ENCODE assay signal across 41 cellular contexts in genomic region chr5:180238631-180239030, GRCh38. TPM values are rescaled to one million over a fixed set of nuclear protein-coding genes. Genes with fewer than 3 reads are reported as not detected.
"Had no signal": no experiment of that assay in that cellular context is flagged by ENCODE, and none has a peak within 500 bp of the region (broad histone marks: within the 10 kb centered on the region; RNA-seq: fewer than 3 reads in every experiment).

No MANE protein-coding gene starts in this region.

- H3K27ac ChIP-seq: ascending aorta, cardiac muscle cell, VCaP had no signal

- H3K4me3 ChIP-seq: ascending aorta, cardiac muscle cell had no signal

- H3K4me3 Mint-ChIP-seq: activated B cell treated with CpG ODN at 0.5 μM for 24 hours; activated CD4-positive, alpha-beta memory T cell treated with anti-CD3 and anti-CD28 coated beads for 36 hours; activated CD4-positive, alpha-beta T cell treated with anti-CD3 and anti-CD28 coated beads for 36 hours; activated CD4-positive, alpha-beta T cell treated with anti-CD3 and anti-CD28 coated beads, Interleukin-2, amount 10 ng/mL, durations not matched to agents 7 days and 5 days; activated CD8-positive, alpha-beta T cell treated with anti-CD3 and anti-CD28 coated beads for 36 hours; activated naive CD4-positive, alpha-beta T cell treated with anti-CD3 and anti-CD28 coated beads, Interleukin-2, amount 10 ng/mL, durations not matched to agents 7 days and 5 days; activated naive CD4-positive, alpha-beta T cell treated with anti-CD3 and anti-CD28 coated beads, Interleukin-2, amount 50 U/mL, for 24 hours; activated naive CD8-positive, alpha-beta T cell; activated naive CD8-positive, alpha-beta T cell treated with anti-CD3 and anti-CD28 coated beads, Interleukin-2, amount 10 ng/mL, durations not matched to agents 7 days and 5 days; activated naive CD8-positive, alpha-beta T cell treated with anti-CD3 and anti-CD28 coated beads, Interleukin-2, amount 50 U/mL, for 24 hours; activated T-cell treated with anti-CD3 and anti-CD28 coated beads, Interleukin-2, amount 50 U/mL, for 4 hours; activated T-cell treated with anti-CD3 and anti-CD28 coated beads, Interleukin-2, amount 50 U/mL, for 72 hours; activated T-helper 1 cell treated with anti-CD3 and anti-CD28 coated beads, Interleukin-12 subunit alpha, Interleukin-12 subunit beta, Interleukin-2, Interleukin-4 antibody, amounts not matched to agents 30 ng/mL and 10 ng/mL and 1 ng/mL, durations not matched to agents 14 hours and 24 hours and 36 hours; brain; central memory CD8-positive, alpha-beta T cell; T-helper 1 cell treated with Interleukin-12 subunit alpha and Interleukin-12 subunit beta and Interleukin-4 antibody, amounts not matched to agents 30 μg/mL and 1 μg/mL, for 36 hours; T-helper 2 cell treated with Interferon-gamma antibody and Interleukin-4, amounts not matched to agents 5 μg/mL and 100 μg/mL, for 36 hours had no signal

- H3K9me3 Mint-ChIP-seq: brain; central memory CD8-positive, alpha-beta T cell had no signal

- H3K27ac Mint-ChIP-seq: activated B cell treated with CpG ODN at 0.5 μM for 24 hours; activated CD4-positive, alpha-beta memory T cell treated with anti-CD3 and anti-CD28 coated beads for 36 hours; activated CD4-positive, alpha-beta T cell treated with anti-CD3 and anti-CD28 coated beads for 36 hours; activated CD4-positive, alpha-beta T cell treated with anti-CD3 and anti-CD28 coated beads, Interleukin-2, amount 10 ng/mL, durations not matched to agents 7 days and 5 days; activated CD8-positive, alpha-beta T cell treated with anti-CD3 and anti-CD28 coated beads for 36 hours; activated naive CD4-positive, alpha-beta T cell treated with anti-CD3 and anti-CD28 coated beads, Interleukin-2, amount 10 ng/mL, durations not matched to agents 7 days and 5 days; activated naive CD4-positive, alpha-beta T cell treated with anti-CD3 and anti-CD28 coated beads, Interleukin-2, amount 50 U/mL, for 24 hours; activated naive CD8-positive, alpha-beta T cell; activated naive CD8-positive, alpha-beta T cell treated with anti-CD3 and anti-CD28 coated beads, Interleukin-2, amount 10 ng/mL, durations not matched to agents 7 days and 5 days; activated naive CD8-positive, alpha-beta T cell treated with anti-CD3 and anti-CD28 coated beads, Interleukin-2, amount 50 U/mL, for 24 hours; activated T-cell treated with anti-CD3 and anti-CD28 coated beads, Interleukin-2, amount 50 U/mL, for 72 hours; activated T-helper 1 cell treated with anti-CD3 and anti-CD28 coated beads, Interleukin-12 subunit alpha, Interleukin-12 subunit beta, Interleukin-2, Interleukin-4 antibody, amounts not matched to agents 30 ng/mL and 10 ng/mL and 1 ng/mL, durations not matched to agents 14 hours and 24 hours and 36 hours; activated T-helper 2 cell treated with anti-CD3 and anti-CD28 coated beads, Interferon-gamma antibody, Interleukin-2, Interleukin-4, amounts not matched to agents 10 μg/mL and 5 μg/mL and 100 μg/mL, durations not matched to agents 14 hours and 24 hours and 36 hours; brain; T-helper 1 cell treated with Interleukin-12 subunit alpha and Interleukin-12 subunit beta and Interleukin-4 antibody, amounts not matched to agents 30 μg/mL and 1 μg/mL, for 36 hours; T-helper 2 cell treated with Interferon-gamma antibody and Interleukin-4, amounts not matched to agents 5 μg/mL and 100 μg/mL, for 36 hours had no signal

- ATAC-seq: activated CD4-positive, alpha-beta T cell treated with anti-CD3 and anti-CD28 coated beads for 36 hours; activated CD4-positive, CD25-positive, alpha-beta regulatory T cell treated with anti-CD3 and anti-CD28 coated beads, Interleukin-2, amount 50 U/mL, for 24 hours; activated CD8-positive, alpha-beta T cell treated with anti-CD3 and anti-CD28 coated beads for 36 hours; activated naive CD8-positive, alpha-beta T cell treated with anti-CD3 and anti-CD28 coated beads, Interleukin-2, amount 50 U/mL, for 24 hours; activated T-cell treated with anti-CD3 and anti-CD28 coated beads, Interleukin-2, amount 50 U/mL, for 4 hours; activated T-cell treated with anti-CD3 and anti-CD28 coated beads, Interleukin-2, amount 50 U/mL, for 72 hours had no signal

- H3K27me3 Mint-ChIP-seq: activated B cell treated with CpG ODN at 0.5 μM for 24 hours; activated CD4-positive, alpha-beta memory T cell treated with anti-CD3 and anti-CD28 coated beads for 36 hours; activated CD4-positive, alpha-beta T cell treated with anti-CD3 and anti-CD28 coated beads for 36 hours; activated CD4-positive, alpha-beta T cell treated with anti-CD3 and anti-CD28 coated beads, Interleukin-2, amount 10 ng/mL, durations not matched to agents 7 days and 5 days; activated CD8-positive, alpha-beta T cell treated with anti-CD3 and anti-CD28 coated beads for 36 hours; activated naive CD4-positive, alpha-beta T cell treated with anti-CD3 and anti-CD28 coated beads, Interleukin-2, amount 10 ng/mL, durations not matched to agents 7 days and 5 days; activated naive CD4-positive, alpha-beta T cell treated with anti-CD3 and anti-CD28 coated beads, Interleukin-2, amount 50 U/mL, for 24 hours; activated naive CD8-positive, alpha-beta T cell; activated naive CD8-positive, alpha-beta T cell treated with anti-CD3 and anti-CD28 coated beads, Interleukin-2, amount 10 ng/mL, durations not matched to agents 7 days and 5 days; activated naive CD8-positive, alpha-beta T cell treated with anti-CD3 and anti-CD28 coated beads, Interleukin-2, amount 50 U/mL, for 24 hours; brain; central memory CD8-positive, alpha-beta T cell had no signal

- FAIRE-seq: bronchial epithelial cell, TTC549 had no signal

- DNase-seq: activated B cell treated with CpG ODN at 0.5 μM for 24 hours; activated CD4-positive, alpha-beta memory T cell treated with anti-CD3 and anti-CD28 coated beads for 36 hours; activated CD4-positive, alpha-beta T cell treated with anti-CD3 and anti-CD28 coated beads for 1 hour; activated CD4-positive, alpha-beta T cell treated with anti-CD3 and anti-CD28 coated beads for 36 hours; activated CD4-positive, alpha-beta T cell treated with anti-CD3 and anti-CD28 coated beads for 48 hours; activated CD4-positive, alpha-beta T cell treated with anti-CD3 and anti-CD28 coated beads, Interleukin-2, amount 10 ng/mL, durations not matched to agents 7 days and 5 days; activated CD8-positive, alpha-beta memory T cell treated with anti-CD3 and anti-CD28 coated beads, Interleukin-2, amount 50 U/mL, for 4 hours; activated CD8-positive, alpha-beta T cell treated with anti-CD3 and anti-CD28 coated beads for 36 hours; activated effector memory CD4-positive, alpha-beta T cell treated with Interleukin-2 at 50 U/mL for 16 hours; activated gamma-delta T cell; activated naive CD4-positive, alpha-beta T cell treated with anti-CD3 and anti-CD28 coated beads, Interleukin-2, amount 10 ng/mL, durations not matched to agents 7 days and 5 days; activated naive CD4-positive, alpha-beta T cell treated with Interleukin-2 at 50 U/mL for 16 hours; activated naive CD8-positive, alpha-beta T cell treated with anti-CD3 and anti-CD28 coated beads, Interleukin-2, amount 10 ng/mL, durations not matched to agents 7 days and 5 days; activated naive CD8-positive, alpha-beta T cell treated with anti-CD3 and anti-CD28 coated beads, Interleukin-2, amount 50 U/mL, for 24 hours; activated T-cell treated with anti-CD3 and anti-CD28 coated beads for 4 hours; activated T-cell treated with anti-CD3 and anti-CD28 coated beads, Interleukin-2, amount 50 U/mL, for 1 hour; activated T-cell treated with anti-CD3 and anti-CD28 coated beads, Interleukin-2, amount 50 U/mL, for 4 hours; activated T-cell treated with anti-CD3 and anti-CD28 coated beads, Interleukin-2, amount 50 U/mL, for 72 hours; amygdala; anterior cingulate cortex; caudate nucleus; cerebellar nuclear complex; T-helper 1 cell; T-helper 2 cell; T-helper 9 cell had no signal

- H3K4me1 Mint-ChIP-seq: activated B cell treated with CpG ODN at 0.5 μM for 24 hours; activated CD4-positive, alpha-beta T cell treated with anti-CD3 and anti-CD28 coated beads for 36 hours; activated CD4-positive, alpha-beta T cell treated with anti-CD3 and anti-CD28 coated beads, Interleukin-2, amount 10 ng/mL, durations not matched to agents 7 days and 5 days; activated naive CD4-positive, alpha-beta T cell treated with anti-CD3 and anti-CD28 coated beads, Interleukin-2, amount 10 ng/mL, durations not matched to agents 7 days and 5 days; activated naive CD4-positive, alpha-beta T cell treated with anti-CD3 and anti-CD28 coated beads, Interleukin-2, amount 50 U/mL, for 24 hours; activated naive CD8-positive, alpha-beta T cell treated with anti-CD3 and anti-CD28 coated beads, Interleukin-2, amount 10 ng/mL, durations not matched to agents 7 days and 5 days; activated naive CD8-positive, alpha-beta T cell treated with anti-CD3 and anti-CD28 coated beads, Interleukin-2, amount 50 U/mL, for 24 hours; brain; central memory CD8-positive, alpha-beta T cell had no signal

- H3K4me1 ChIP-seq: ascending aorta had no signal

- H3K27me3 ChIP-seq: ascending aorta, cardiac muscle cell had no signal

RNA-seq across cellular contexts. Expression of gene RASGEF1C, which starts 29.6 kb away (rescaled TPM):
- total RNA-seq: activated B cell treated with CpG ODN at 0.5 μM for 24 hours; activated CD4-positive, alpha-beta memory T cell treated with anti-CD3 and anti-CD28 coated beads for 36 hours; activated CD4-positive, alpha-beta T cell treated with anti-CD3 and anti-CD28 coated beads for 36 hours; activated CD4-positive, alpha-beta T cell treated with anti-CD3 and anti-CD28 coated beads, Interleukin-2, amount 10 ng/mL, durations not matched to agents 7 days and 5 days; activated CD8-positive, alpha-beta memory T cell treated with anti-CD3 and anti-CD28 coated beads for 36 hours; activated CD8-positive, alpha-beta T cell treated with anti-CD3 and anti-CD28 coated beads for 36 hours; activated naive CD8-positive, alpha-beta T cell treated with anti-CD3 and anti-CD28 coated beads, Interleukin-2, amount 10 ng/mL, durations not matched to agents 7 days and 5 days; activated T-cell treated with anti-CD3 and anti-CD28 coated beads, Interleukin-2, amount 50 U/mL, for 4 hours; activated T-cell treated with anti-CD3 and anti-CD28 coated beads, Interleukin-2, amount 50 U/mL, for 72 hours; activated T-helper 1 cell treated with anti-CD3 and anti-CD28 coated beads, Interleukin-12 subunit alpha, Interleukin-12 subunit beta, Interleukin-2, Interleukin-4 antibody, amounts not matched to agents 30 ng/mL and 10 ng/mL and 1 ng/mL, durations not matched to agents 14 hours and 24 hours and 36 hours; activated T-helper 2 cell treated with anti-CD3 and anti-CD28 coated beads, Interferon-gamma antibody, Interleukin-2, Interleukin-4, amounts not matched to agents 10 μg/mL and 5 μg/mL and 100 μg/mL, durations not matched to agents 14 hours and 24 hours and 36 hours; ascending aorta; bronchial epithelial cell; chondrocyte had no signal
